In genomic region chr19:8241646-8242045, GRCh38 we compare ENCODE assay signal across 23 cellular contexts. TPM values are rescaled to one million over a fixed set of nuclear protein-coding genes. Genes with fewer than 3 reads are reported as not detected.
DNase-seq lines count a peak whose midpoint lies in the region; ATAC-seq and TF ChIP-seq lines count a peak whose summit lies in the region.
"Had no signal": no experiment of that assay in that cellular context is flagged by ENCODE, and none has a peak within 500 bp of the region (broad histone marks: within the 10 kb centered on the region; RNA-seq: fewer than 3 reads in every experiment).

No MANE protein-coding gene starts in this region.

- H2BK5ac ChIP-seq in IMR-90 (ENCODE audit: low read depth, low read length, poor library complexity, severe bottlenecking) = no peak overlapping the region
- no peak overlapping the region for H2BK5ac ChIP-seq in H9 (ENCODE audit: insufficient read length, low read length)

- no peak overlapping the region for H3T11ph ChIP-seq in H9 (ENCODE audit: low read length)

- no peak for ATAC-seq in IMR-90 (ENCODE audit: low read depth)
- ATAC-seq in central memory CD8-positive, alpha-beta T cell (replicated peaks; ENCODE audit: extremely low read depth, poor library complexity, severe bottlenecking) = no peak
- ATAC-seq: activated CD8-positive, alpha-beta T cell treated with anti-CD3 and anti-CD28 coated beads, Interleukin-2, amount 10 ng/mL, durations not matched to agents 7 days and 5 days had no signal

- peaks cover 31% of the 10 kb centered on the region for H3K4me1 Mint-ChIP-seq in central memory CD8-positive, alpha-beta T cell
- peaks cover 19% of the 10 kb centered on the region for H3K4me1 Mint-ChIP-seq in mesothelial cell of epicardium
- peaks cover 23 to 29% of the 10 kb centered on the region in 2 experiments for H3K4me1 Mint-ChIP-seq in H9

- no peak overlapping the region for H3K9ac ChIP-seq in BLaER1
- H3K9ac ChIP-seq in IMR-90 (ENCODE audit: low read depth, low read length) = no peak overlapping the region
- no peak overlapping the region for H3K9ac ChIP-seq in H9 (ENCODE audit: extremely low read depth, insufficient read length, low read length)

- no peak for TF ChIP-seq RAD21 in IMR-90 (IDR thresholded peaks at IDR 0.05; ENCODE audit: low read length)

- no peak overlapping the region for H4K91ac ChIP-seq in IMR-90 (ENCODE audit: insufficient read depth, low read depth, low read length)
- no peak overlapping the region for H4K91ac ChIP-seq in H9 (ENCODE audit: insufficient read length, low read depth, low read length)

- H3K27me3 ChIP-seq in BLaER1 (no peaks in the 10 kb centered on the region), IMR-90 (ENCODE audit: control insufficient read depth, insufficient read depth, low read length) (peaks cover 2% of the 10 kb centered on the region; the same call in 1 of the 2 replicates), MG63 (no peaks in the 10 kb centered on the region), H9 (ENCODE audit: insufficient read depth, low read length) (no peaks in the 10 kb centered on the region), sigmoid colon (no peaks in the 10 kb centered on the region)
- H3K27me3 ChIP-seq: stomach, transverse colon had no signal

- H3K14ac ChIP-seq in IMR-90 (replicated peaks; ENCODE audit: low read depth, low read length) (no peak overlapping the region), H9 (ENCODE audit: insufficient read depth, low read length) (no peak overlapping the region)

- H3K36me3 Mint-ChIP-seq in central memory CD8-positive, alpha-beta T cell (ENCODE audit: insufficient read depth) = peaks cover 10% of the 10 kb centered on the region
- peaks cover 27% of the 10 kb centered on the region for H3K36me3 Mint-ChIP-seq in mesothelial cell of epicardium
- peaks cover 33 to 38% (median 37%) of the 10 kb centered on the region in 3 experiments for H3K36me3 Mint-ChIP-seq in H9 (ENCODE audit: insufficient read depth in 1 of 3, low read depth in 3 of 3)

- H3K23ac ChIP-seq in IMR-90 (ENCODE audit: low read depth, low read length) = no peak overlapping the region
- H3K23ac ChIP-seq in H9 (ENCODE audit: insufficient read length, low read depth, low read length) = no peak overlapping the region

- peak overlapping the region; percentile 90 for H2AK9ac ChIP-seq in IMR-90 (replicated peaks; ENCODE audit: low read depth, low read length, poor library complexity)

- H3K4me2 ChIP-seq in BLaER1 (peak overlapping the region; percentile 88; the same call in 1 of the 2 replicates), IMR-90 (ENCODE audit: low read depth, low read length) (no peak overlapping the region), H9 (ENCODE audit: insufficient read depth, insufficient read length, low read length) (no peak overlapping the region)

- H3K4me1 ChIP-seq in BLaER1 (peaks cover 57% of the 10 kb centered on the region), IMR-90 (ENCODE audit: control insufficient read depth, insufficient read depth, low read length) (peaks cover 10% of the 10 kb centered on the region; the same call in 1 of the 2 replicates), H9 (ENCODE audit: insufficient read depth, low read length) (peaks cover 9% of the 10 kb centered on the region; the same call in 1 of the 2 replicates), sigmoid colon (peaks cover 0 to 17% (median 16%) of the 10 kb centered on the region in 4 donors)

- H2BK15ac ChIP-seq in IMR-90 (ENCODE audit: low read depth, low read length) (no peak overlapping the region), H9 (ENCODE audit: low read depth, low read length) (no peak overlapping the region)

- H3K4ac ChIP-seq in IMR-90 (ENCODE audit: low read depth, low read length) (no peak overlapping the region), H9 (ENCODE audit: low read depth, low read length) (no peak overlapping the region)

- H4K8ac ChIP-seq in IMR-90 (ENCODE audit: low read depth in 2 of 2, low read length in 2 of 2) = no peak overlapping the region
- H4K8ac ChIP-seq in H9 (replicated peaks; ENCODE audit: insufficient read length, low read depth, low read length) = no peak overlapping the region

- no peaks in the 10 kb centered on the region; the same call in 1 of the 2 replicates for H3K79me2 ChIP-seq in H9 (ENCODE audit: insufficient read depth, low read length)

- in situ Hi-C loops in IMR-90 (cut with MboI; ENCODE audit: low sequenced_read_pairs) = no loop called here

- no peaks in the 10 kb centered on the region for H3K9me3 Mint-ChIP-seq in central memory CD8-positive, alpha-beta T cell
- H3K9me3 Mint-ChIP-seq in mesothelial cell of epicardium (no peaks in the 10 kb centered on the region), H9 (peaks cover 6 to 15% of the 10 kb centered on the region in 2 experiments; a peak in 4 of 5 replicates)

- DNase-seq in IMR-90 (no peak), mesothelial cell of epicardium (ENCODE audit: low spot score in 2 of 2, unreplicated experiment in 2 of 2) (no peak), MG63 (no peak), H9 (no peak), sigmoid colon (no peak), AML-193 (lab: John Stamatoyannopoulos, UW) (no peak)
- DNase-seq in central memory CD8-positive, alpha-beta T cell (ENCODE audit: low spot score in 2 of 2) = no peak
- DNase-seq: ACHN; activated CD8-positive, alpha-beta T cell treated with anti-CD3 and anti-CD28 coated beads, Interleukin-2, amount 10 ng/mL, durations not matched to agents 7 days and 5 days; activated effector memory CD4-positive, alpha-beta T cell treated with Interleukin-2 at 50 U/mL for 16 hours; activated naive CD8-positive, alpha-beta T cell treated with anti-CD3 and anti-CD28 coated beads, Interleukin-2, amount 10 ng/mL, durations not matched to agents 7 days and 5 days; activated T-cell treated with anti-CD3 and anti-CD28 coated beads for 4 hours; effector CD8-positive, alpha-beta T cell; left cardiac atrium; mesendoderm; NCI-H1694; psoas muscle; stomach; transverse colon had no signal

- no peaks in the 10 kb centered on the region for H3K27me3 Mint-ChIP-seq in central memory CD8-positive, alpha-beta T cell
- H3K27me3 Mint-ChIP-seq in mesothelial cell of epicardium (ENCODE audit: low read depth) (no peaks in the 10 kb centered on the region), H9 (ENCODE audit: low read depth) (0 out of 2 replicates have a peak, but pooled peaks cover 2% of the 10 kb centered on the region)
- H3K27me3 Mint-ChIP-seq: activated naive CD8-positive, alpha-beta T cell treated with anti-CD3 and anti-CD28 coated beads, Interleukin-2, amount 10 ng/mL, durations not matched to agents 7 days and 5 days had no signal

- no TSS peak for BruUV-seq in IMR-90 (replicated peaks; lab: Mats Ljungman, UMichigan)

- H3K79me1 ChIP-seq in IMR-90 (ENCODE audit: low read depth in 1 of 2, low read length in 2 of 2) (no peaks in the 10 kb centered on the region), H9 (ENCODE audit: insufficient read depth, low read depth, low read length, poor library complexity, severe bottlenecking) (no peaks in the 10 kb centered on the region)

- H2AK5ac ChIP-seq in IMR-90 (ENCODE audit: low read depth, low read length) = no peak overlapping the region; the same call in 1 of the 2 replicates
- H2AK5ac ChIP-seq in H9 (ENCODE audit: insufficient read length, low read length) = no peak overlapping the region

- H3K18ac ChIP-seq in IMR-90 (ENCODE audit: low read depth, low read length) (no peak overlapping the region), H9 (ENCODE audit: insufficient read length, low read depth, low read length) (no peak overlapping the region)

- H3K36me3 ChIP-seq in BLaER1 = peaks cover 44% of the 10 kb centered on the region
- H3K36me3 ChIP-seq in IMR-90 (ENCODE audit: control insufficient read depth, insufficient read depth, low read length) = no peaks in the 10 kb centered on the region
- no peaks in the 10 kb centered on the region for H3K36me3 ChIP-seq in MG63
- no peaks in the 10 kb centered on the region for H3K36me3 ChIP-seq in sigmoid colon
- H3K36me3 ChIP-seq: transverse colon had no signal

- H3K23me2 ChIP-seq in H9 (ENCODE audit: insufficient read length, low read depth, low read length, poor library complexity, severe bottlenecking) = no peaks in the 10 kb centered on the region

- peaks cover 37% of the 10 kb centered on the region for H4K20me1 ChIP-seq in BLaER1
- peaks cover 4% of the 10 kb centered on the region; the same call in 1 of the 2 replicates for H4K20me1 ChIP-seq in IMR-90 (ENCODE audit: insufficient read depth, low read length)
- no peaks in the 10 kb centered on the region for H4K20me1 ChIP-seq in H9 (ENCODE audit: control insufficient read depth, insufficient read depth, insufficient read length)

- intact Hi-C loops in IMR-90 (cut with micrococcal nuclease) = no loop called here
- intact Hi-C loops in sigmoid colon (cut with DNase I) = no loop called here

- H3K56ac ChIP-seq in IMR-90 (ENCODE audit: extremely low read depth, insufficient read depth, low read length) = no peak overlapping the region
- no peak overlapping the region for H3K56ac ChIP-seq in H9 (ENCODE audit: insufficient read length, low read depth, low read length)

- CTCF ChIA-PET in IMR-90 (lab: Yijun Ruan, JAX) = no interaction called here

- no peak overlapping the region for H3K4me3 Mint-ChIP-seq in central memory CD8-positive, alpha-beta T cell
- H3K4me3 Mint-ChIP-seq in mesothelial cell of epicardium (no peak overlapping the region), H9 (no peak overlapping the region)
- H3K4me3 Mint-ChIP-seq: activated CD8-positive, alpha-beta T cell treated with anti-CD3 and anti-CD28 coated beads, Interleukin-2, amount 10 ng/mL, durations not matched to agents 7 days and 5 days; activated naive CD8-positive, alpha-beta T cell treated with anti-CD3 and anti-CD28 coated beads, Interleukin-2, amount 10 ng/mL, durations not matched to agents 7 days and 5 days; T-helper 1 cell treated with Interleukin-12 subunit alpha and Interleukin-12 subunit beta and Interleukin-4 antibody, amounts not matched to agents 30 μg/mL and 1 μg/mL, for 36 hours had no signal

- TF ChIP-seq CTCF in IMR-90 (conservative IDR thresholded peaks at IDR 0.05; ENCODE audit: low read depth, low read length) (no peak), mesothelial cell of epicardium (IDR thresholded peaks at IDR 0.05; ENCODE audit: unreplicated experiment) (no peak), H9 (conservative IDR thresholded peaks at IDR 0.05) (no peak), sigmoid colon (IDR thresholded peaks at IDR 0.05) (no peak)

- POLR2A ChIA-PET in IMR-90 (lab: Charles Lee; ENCODE audit: unreplicated experiment) = interaction anchor here (0.6 kb wide), 1 partner anchor 77 kb away, joined by 12 read pairs; no protein-coding TSS in a partner anchor

- no peak overlapping the region for H4K5ac ChIP-seq in IMR-90 (ENCODE audit: low read depth, low read length)
- H4K5ac ChIP-seq in H9 (ENCODE audit: insufficient read length, low read depth, low read length) = no peak overlapping the region

- no peak overlapping the region for H2BK120ac ChIP-seq in IMR-90 (ENCODE audit: low read depth, low read length)
- no peak overlapping the region for H2BK120ac ChIP-seq in H9 (ENCODE audit: low read depth, low read length, poor library complexity, severe bottlenecking)

- peaks cover 23% of the 10 kb centered on the region for H3K9me3 ChIP-seq in BLaER1
- H3K9me3 ChIP-seq in IMR-90 (ENCODE audit: control insufficient read depth, insufficient read depth, low read length) = peaks cover 11% of the 10 kb centered on the region
- peaks cover 12% of the 10 kb centered on the region for H3K9me3 ChIP-seq in MG63
- peaks cover 5% of the 10 kb centered on the region for H3K9me3 ChIP-seq in H9 (ENCODE audit: control insufficient read depth, low read depth, low read length)
- H3K9me3 ChIP-seq in sigmoid colon = no peaks in the 10 kb centered on the region
- H3K9me3 ChIP-seq: psoas muscle, transverse colon had no signal

- TF ChIP-seq POLR2A in IMR-90 (IDR thresholded peaks at IDR 0.05; ENCODE audit: low read depth, low read length) (no peak), sigmoid colon (IDR thresholded peaks at IDR 0.05) (no peak)

- H3K27ac ChIP-seq in BLaER1 (no peak overlapping the region), IMR-90 (ENCODE audit: insufficient read depth, low read length) (no peak overlapping the region), H9 (ENCODE audit: insufficient read length, low read depth, low read length) (no peak overlapping the region), sigmoid colon (no peak overlapping the region)
- H3K27ac ChIP-seq: HL-60, psoas muscle had no signal

- no peak overlapping the region for H2BK12ac ChIP-seq in H9 (ENCODE audit: insufficient read length, low read depth, low read length)

- WGBS in IMR-90 (ENCODE audit: extremely low coverage in 2 of 2, insufficient read length in 1 of 2), 2 experiments = 88% methylated on average over 4 of the region's 4 CpGs; no CpG with 5 or more reads in 1 of the 2 experiments
- no CpG with 5 or more reads among the region's 4 CpGs for WGBS in H9 (ENCODE audit: extremely low coverage, insufficient read length, low lambda C conversion rate)
- 88 to 94% methylated on average over 4 of the region's 4 CpGs for WGBS in sigmoid colon, 2 donors

- TF ChIP-seq EP300 in sigmoid colon (IDR thresholded peaks at IDR 0.05) = no peak

- no peaks in the 10 kb centered on the region for H3K9me1 ChIP-seq in IMR-90 (ENCODE audit: insufficient read depth, low read length)

- H2AFZ ChIP-seq in IMR-90 (replicated peaks; ENCODE audit: low read length, poor library complexity) (no peak overlapping the region), H9 (ENCODE audit: low read length) (no peak overlapping the region)

- no peak overlapping the region for H3K4me3 ChIP-seq in BLaER1
- H3K4me3 ChIP-seq in IMR-90 (ENCODE audit: insufficient read depth, low read depth, low read length) = no peak overlapping the region
- H3K4me3 ChIP-seq in MG63 = no peak overlapping the region
- H3K4me3 ChIP-seq in sigmoid colon = no peak overlapping the region
- H3K4me3 ChIP-seq: stomach, transverse colon had no signal

- peak overlapping the region; percentile 20 for H3K27ac Mint-ChIP-seq in central memory CD8-positive, alpha-beta T cell (ENCODE audit: low read depth)
- peak overlapping the region; percentile 9 for H3K27ac Mint-ChIP-seq in mesothelial cell of epicardium
- H3K27ac Mint-ChIP-seq in H9 = peak overlapping the region in 1 of 3 experiments; percentile 40; a peak in 1 of 7 replicates
- H3K27ac Mint-ChIP-seq: activated CD8-positive, alpha-beta T cell treated with anti-CD3 and anti-CD28 coated beads, Interleukin-2, amount 10 ng/mL, durations not matched to agents 7 days and 5 days; activated naive CD8-positive, alpha-beta T cell treated with anti-CD3 and anti-CD28 coated beads, Interleukin-2, amount 10 ng/mL, durations not matched to agents 7 days and 5 days; T-helper 1 cell treated with Interleukin-12 subunit alpha and Interleukin-12 subunit beta and Interleukin-4 antibody, amounts not matched to agents 30 μg/mL and 1 μg/mL, for 36 hours had no signal

- H2BK20ac ChIP-seq in IMR-90 (ENCODE audit: low read depth, low read length) (no peak overlapping the region), H9 (ENCODE audit: low read depth, low read length, poor library complexity, severe bottlenecking) (no peak overlapping the region)

- dilution Hi-C loops in IMR-90 (cut with HindIII; ENCODE audit: low sequenced_read_pairs, unreplicated experiment) = no loop called here

RNA-seq across cellular contexts. Expression of gene CERS4, which starts 32.5 kb away (rescaled TPM):
- total RNA-seq in IMR-90 (2012; rRNA removed) (3.2 and 3.9 TPM in 2 replicates), mesothelial cell of epicardium (60.1 to 72.7 TPM (median 67.0 TPM) in 3 replicates), H9 (2021) (62.6 and 66.5 TPM in 2 replicates), sigmoid colon (10 to 100 TPM; 24.1 to 40.0 (median 30.2) TPM)
- polyA plus RNA-seq in IMR-90 (2012; rRNA removed) (5.5 and 5.7 TPM in 2 replicates), sigmoid colon (10 to 100 TPM in 2 of 3 donors, 1 to 10 TPM in 1; 1.4 to 18.6 (median 11.4) TPM)
- polyA plus RNA-seq in IMR-90 (2012; cell fraction: cytosol; rRNA removed) = 5.6 and 7.9 TPM in 2 replicates
- polyA plus RNA-seq in IMR-90 (2012; cell fraction: nucleus; rRNA removed; ENCODE audit: low replicate concordance) = 4.6 and 5.2 TPM in 2 replicates
- total RNA-seq in MG63 (2014; rRNA removed; shearing (Covaris generic); ENCODE audit: low replicate concordance) = 9.9 and 20.3 TPM in 2 replicates
- total RNA-seq: myocyte had no signal
